ENCODE assay signal across 28 cellular contexts in the genomic region with DNA sequence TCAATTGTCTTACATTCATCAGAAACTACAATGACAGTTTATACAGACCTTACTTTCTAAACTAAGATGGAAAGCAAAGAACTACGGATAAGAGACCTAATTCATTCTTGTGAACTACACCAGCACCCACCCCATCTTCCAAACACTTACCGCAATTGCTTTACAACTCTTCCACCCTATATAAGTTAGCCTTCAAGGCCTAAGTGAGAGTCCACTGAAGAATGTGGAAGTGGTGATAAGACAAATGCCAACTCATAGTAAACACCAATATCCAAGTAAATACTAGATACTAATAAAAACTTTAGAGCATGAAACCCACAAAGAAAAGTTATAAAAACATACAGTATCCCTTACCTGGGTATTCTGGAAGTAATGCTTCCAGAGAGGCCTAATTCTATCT. TPM values are rescaled to one million over a fixed set of nuclear protein-coding genes. Genes with fewer than 3 reads are reported as not detected.
A peak's percentile ranks its signal among the peaks of the same experiment; 100 is the strongest.
DNase-seq lines count a peak whose midpoint lies in the region; ATAC-seq and TF ChIP-seq lines count a peak whose summit lies in the region.
"Had no signal": no experiment of that assay in that cellular context is flagged by ENCODE, and none has a peak within 500 bp of the region (broad histone marks: within the 10 kb centered on the region; RNA-seq: fewer than 3 reads in every experiment).

No MANE protein-coding gene starts in this region.

- no peak for DNase-seq in cardiac muscle cell (ENCODE audit: low read depth in 1 of 2, low spot score in 1 of 2)
- no peak for DNase-seq in Right ventricle myocardium superior
- DNase-seq in hepatocyte (ENCODE audit: low spot score) = peak; percentile 10
- no peak for DNase-seq in suprapubic skin (ENCODE audit: low spot score in 2 of 2)
- no peak for DNase-seq in AML-193 (lab: John Stamatoyannopoulos, UW)
- DNase-seq: activated CD4-positive, alpha-beta T cell treated with anti-CD3 and anti-CD28 coated beads for 48 hours; activated naive CD4-positive, alpha-beta T cell; activated T-cell treated with anti-CD3 and anti-CD28 coated beads, Interleukin-2, amount 50 U/mL, for 4 hours; adrenal gland; BE2C; CD8-positive, alpha-beta memory T cell; DMS153; effector CD8-positive, alpha-beta T cell; head of caudate nucleus; lower lobe of right lung; NCI-H1105 treated with DMSO at 0.1 percent for 48 hours; stimulated activated CD4-positive, alpha-beta T cell treated with anti-CD3 and anti-CD28 coated beads, Interleukin-15, amount 100 ng/mL, for 24 hours; stimulated activated naive B cell treated with anti-CD40 and anti-IgM and Interleukin-4, amounts not matched to agents 10 μg/mL and 1 μg/mL and 100 μg/mL, for 72 hours had no signal

- H3K27me3 ChIP-seq in cardiac muscle cell = no peaks in the 10 kb centered on the region
- no peaks in the 10 kb centered on the region for H3K27me3 ChIP-seq in hepatocyte
- no peaks in the 10 kb centered on the region for H3K27me3 ChIP-seq in suprapubic skin
- H3K27me3 ChIP-seq: adrenal gland, BE2C, vagina had no signal

- 64% methylated on average over 2 of the region's 2 CpGs for WGBS in hepatocyte (ENCODE audit: low lambda C conversion rate, missing lambda C conversion rate)
- 89% methylated on average over 2 of the region's 2 CpGs for WGBS in suprapubic skin

- H4K20me1 ChIP-seq in hepatocyte (ENCODE audit: insufficient read depth, poor library complexity, severe bottlenecking) = peaks cover 89% of the 10 kb centered on the region

- TF ChIP-seq CTCF in cardiac muscle cell (IDR thresholded peaks at IDR 0.05; ENCODE audit: low read depth, low read length) (no peak), VCaP (conservative IDR thresholded peaks at IDR 0.05) (no peak), hepatocyte (IDR thresholded peaks at IDR 0.05; ENCODE audit: poor library complexity) (no peak), suprapubic skin (IDR thresholded peaks at IDR 0.05) (no peak)

- peaks cover 100% of the 10 kb centered on the region for H3K79me2 ChIP-seq in hepatocyte

- ATAC-seq in Right ventricle myocardium superior (ENCODE audit: poor library complexity) (no peak), GM18907 (IDR thresholded peaks at IDR 0.05; ENCODE audit: unreplicated experiment) (no peak), HG03025 (IDR thresholded peaks at IDR 0.05; ENCODE audit: low FRiP score, unreplicated experiment) (no peak)

- TF ChIP-seq POLR2A in suprapubic skin (IDR thresholded peaks at IDR 0.05) = no peak

- H3K4me2 ChIP-seq in hepatocyte = peak overlapping the region; percentile 2

- H3K9me3 ChIP-seq in cardiac muscle cell (ENCODE audit: low read depth) (no peaks in the 10 kb centered on the region), hepatocyte (ENCODE audit: low read depth) (no peaks in the 10 kb centered on the region), suprapubic skin (no peaks in the 10 kb centered on the region)
- H3K9me3 ChIP-seq: adrenal gland, BE2C, lower lobe of right lung, prostate gland, vagina had no signal

- no peak overlapping the region for H2AFZ ChIP-seq in hepatocyte

- H3K27ac ChIP-seq in cardiac muscle cell = peak overlapping the region; percentile 37
- H3K27ac ChIP-seq in VCaP = peak overlapping the region; percentile 80
- H3K27ac ChIP-seq in hepatocyte = peak overlapping the region; percentile 56
- H3K27ac ChIP-seq in suprapubic skin = no peak overlapping the region
- H3K27ac ChIP-seq: adrenal gland, lower lobe of right lung, prostate gland, SK-N-MC, vagina had no signal

- TF ChIP-seq EP300 in suprapubic skin (IDR thresholded peaks at IDR 0.05) = no peak

- H3K36me3 ChIP-seq in cardiac muscle cell = peaks cover 37% of the 10 kb centered on the region
- H3K36me3 ChIP-seq in hepatocyte (replicated peaks; ENCODE audit: insufficient read depth, low read depth) = no peaks in the 10 kb centered on the region
- H3K36me3 ChIP-seq in suprapubic skin = peaks cover 38% of the 10 kb centered on the region
- H3K36me3 ChIP-seq: BE2C, prostate gland had no signal

- peaks cover 10% of the 10 kb centered on the region for H3K4me1 ChIP-seq in cardiac muscle cell (ENCODE audit: low read depth)
- peaks cover 32% of the 10 kb centered on the region for H3K4me1 ChIP-seq in hepatocyte (ENCODE audit: insufficient read depth)
- H3K4me1 ChIP-seq in suprapubic skin = peaks cover 8% of the 10 kb centered on the region
- H3K4me1 ChIP-seq: BE2C, prostate gland had no signal

- intact Hi-C loops in Right ventricle myocardium superior (cut with DNase I) = no loop called here

- H3K4me3 ChIP-seq in cardiac muscle cell (no peak overlapping the region), hepatocyte (no peak overlapping the region), suprapubic skin (no peak overlapping the region)
- H3K4me3 ChIP-seq: adrenal gland, lower lobe of right lung, prostate gland, SK-N-MC, vagina had no signal

- H3K9me2 ChIP-seq in hepatocyte (replicated peaks; ENCODE audit: insufficient read depth) = no peaks in the 10 kb centered on the region

RNA-seq across cellular contexts. Expression of gene ARF4, which starts 13.6 kb away (rescaled TPM):
- 70.7 and 86.2 TPM in 2 replicates for total RNA-seq in cardiac muscle cell
- 235 and 248 TPM in 2 replicates for polyA plus RNA-seq in cardiac muscle cell
- 59.0 TPM for total RNA-seq in Right ventricle myocardium superior
- 363 and 386 TPM in 2 replicates for total RNA-seq in hepatocyte
- 449 and 466 TPM in 2 replicates for polyA plus RNA-seq in hepatocyte
- total RNA-seq in suprapubic skin = 10 to 100 TPM; 50.9 to 72.1 (median 63.4) TPM

RNA-seq across cellular contexts. Expression of gene PDE12, which starts 27.5 kb away (rescaled TPM):
- total RNA-seq in cardiac muscle cell = 7.4 and 10.2 TPM in 2 replicates
- polyA plus RNA-seq in cardiac muscle cell = 3.7 and 7.3 TPM in 2 replicates
- total RNA-seq in Right ventricle myocardium superior = 9.0 TPM
- total RNA-seq in hepatocyte = 15.9 and 17.2 TPM in 2 replicates
- 8.4 and 12.7 TPM in 2 replicates for polyA plus RNA-seq in hepatocyte
- total RNA-seq in suprapubic skin = 10 to 100 TPM; 19.6 to 28.7 (median 25.0) TPM

RNA-seq across cellular contexts. Expression of gene DNAH12, which starts 39.4 kb away (rescaled TPM):
- total RNA-seq in cardiac muscle cell (0.53 and 0.57 TPM in 2 replicates), Right ventricle myocardium superior (0.08 TPM), hepatocyte (1.1 and 1.5 TPM in 2 replicates), suprapubic skin (under 1 TPM in 1 of 4 donors, not detected in 3; 0.73 TPM)
- polyA plus RNA-seq in cardiac muscle cell (0.65 and 0.71 TPM in 2 replicates), hepatocyte (0.06 and 0.60 TPM in 2 replicates)
- total RNA-seq: A673, H1, kidney epithelial cell had no signal
- polyA plus RNA-seq: CD8-positive, alpha-beta memory T cell; H1; IgD-negative memory B cell had no signal
